In the genomic region with DNA sequence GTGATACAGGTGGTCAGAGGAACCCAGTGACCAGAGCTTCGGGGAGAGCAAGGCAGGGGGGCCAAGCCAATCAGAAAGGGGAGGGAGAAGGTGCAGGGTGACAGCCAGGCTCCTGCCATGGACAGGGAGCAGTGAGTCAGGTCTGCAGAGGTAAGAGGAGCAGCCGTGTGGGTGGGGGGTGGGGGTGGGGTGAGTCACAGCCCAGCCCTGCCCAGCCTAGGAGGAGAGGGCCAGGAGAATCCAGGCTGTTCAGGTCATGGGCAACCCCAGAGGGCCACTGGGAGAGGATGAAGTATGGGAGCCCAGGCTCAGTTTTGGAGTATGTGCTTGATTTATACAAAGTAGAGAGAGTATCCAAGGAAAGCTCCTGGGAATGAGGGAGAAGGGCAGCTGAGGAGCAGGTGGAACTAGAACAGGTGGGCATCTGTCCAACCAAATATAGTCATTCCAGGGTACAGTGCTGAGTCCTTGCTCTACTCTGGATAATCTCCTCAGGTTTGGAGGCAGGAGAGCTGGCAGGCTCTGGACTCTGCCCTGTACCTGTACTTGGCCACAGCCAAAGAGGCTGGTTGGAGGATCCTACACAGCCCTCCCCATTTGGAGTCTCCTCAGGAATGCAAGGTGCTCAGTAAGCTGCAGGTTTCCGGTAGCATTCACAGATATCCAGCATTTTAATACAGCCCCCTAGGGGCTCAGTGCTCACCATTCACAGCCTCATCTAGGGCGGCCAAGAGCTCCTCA, we compare ENCODE assay signal across 8 cellular contexts. TPM values are rescaled to one million over a fixed set of nuclear protein-coding genes. Genes with fewer than 3 reads are reported as not detected.
DNase-seq lines count a peak whose midpoint lies in the region; ATAC-seq and TF ChIP-seq lines count a peak whose summit lies in the region.

No MANE protein-coding gene starts in this region.

- H2BK12ac ChIP-seq in mesenchymal stem cell (ENCODE audit: low read length in 2 of 2), result no peak overlapping the region

- H3K9ac ChIP-seq in HUES64 (ENCODE audit: low read depth, low read length), result no peak overlapping the region
- H3K9ac ChIP-seq in mesenchymal stem cell (ENCODE audit: low read length), result peak overlapping the region; percentile 84

- H3K79me1 ChIP-seq in mesenchymal stem cell (replicated peaks; ENCODE audit: low read length, poor library complexity, severe bottlenecking), result peaks cover 8% of the 10 kb centered on the region

- TF ChIP-seq CTCF in astrocyte of the spinal cord (IDR thresholded peaks at IDR 0.05; ENCODE audit: low read depth, low read length), result no peak
- TF ChIP-seq CTCF in upper lobe of right lung (IDR thresholded peaks at IDR 0.05), result no peak

- H4K8ac ChIP-seq in mesenchymal stem cell (ENCODE audit: low read length), result no peak overlapping the region

- WGBS in HUES64, result 56% methylated on average over 4 of the region's 4 CpGs
- 63% methylated on average over 4 of the region's 4 CpGs for WGBS in mesenchymal stem cell

- H3K18ac ChIP-seq in mesenchymal stem cell (ENCODE audit: low read depth in 1 of 2, low read length in 2 of 2), result no peak overlapping the region

- H3K79me2 ChIP-seq in ACC112 (ENCODE audit: control insufficient read depth, insufficient read depth, low read length, unreplicated experiment), result no peaks in the 10 kb centered on the region

- H2BK5ac ChIP-seq in mesenchymal stem cell (ENCODE audit: low read depth, low read length, poor library complexity, severe bottlenecking), result no peak overlapping the region

- H2AK5ac ChIP-seq in mesenchymal stem cell (ENCODE audit: low read length, severe bottlenecking), result no peak overlapping the region

- H3K14ac ChIP-seq in mesenchymal stem cell (ENCODE audit: low read length in 2 of 2), result no peak overlapping the region

- no peak overlapping the region for H3K4ac ChIP-seq in mesenchymal stem cell (ENCODE audit: low read depth in 1 of 2, low read length in 2 of 2)

- H3K9me3 ChIP-seq in HUES64 (ENCODE audit: insufficient read depth, low read depth, low read length), result no peaks in the 10 kb centered on the region
- no peaks in the 10 kb centered on the region for H3K9me3 ChIP-seq in mesenchymal stem cell (ENCODE audit: control insufficient read depth, low read length)
- H3K9me3 ChIP-seq in upper lobe of right lung, result no peaks in the 10 kb centered on the region

- CTCF ChIA-PET in HEK293T (lab: Yijun Ruan, JAX), result interaction anchor here (0.6 to 5.9 kb wide), 15 partner anchors 8 to 175 kb away, joined by 3 to 174 read pairs (median 6); no protein-coding TSS in a partner anchor

- H3K27ac ChIP-seq in ACC112 (ENCODE audit: low read depth, low read length), result no peak overlapping the region
- H3K27ac ChIP-seq in HUES64 (ENCODE audit: low read depth, low read length), result no peak overlapping the region
- H3K27ac ChIP-seq in mesenchymal stem cell (ENCODE audit: low read length, poor library complexity, severe bottlenecking), result no peak overlapping the region
- no peak overlapping the region for H3K27ac ChIP-seq in upper lobe of right lung

- H3K4me1 ChIP-seq in ACC112 (ENCODE audit: control insufficient read depth, insufficient read depth, low read length, unreplicated experiment), result peaks cover 10% of the 10 kb centered on the region
- peaks cover 16% of the 10 kb centered on the region for H3K4me1 ChIP-seq in HUES64 (ENCODE audit: insufficient read depth, low read length)
- H3K4me1 ChIP-seq in mesenchymal stem cell (ENCODE audit: control insufficient read depth, insufficient read depth, low read depth, low read length), result peaks cover 19% of the 10 kb centered on the region
- H3K4me1 ChIP-seq in upper lobe of right lung, result peaks cover 52% of the 10 kb centered on the region

- no peak overlapping the region for H3K23ac ChIP-seq in mesenchymal stem cell (ENCODE audit: low read length in 2 of 2)

- DNase-seq in astrocyte of the spinal cord (ENCODE audit: low read depth, low spot score), result peak; percentile 42
- DNase-seq in mesenchymal stem cell, result no peak
- DNase-seq in upper lobe of right lung, result no peak
- no peak for DNase-seq in HEK293T (ENCODE audit: extremely low spot score)
- no peak for DNase-seq in retina

- ATAC-seq in upper lobe of right lung (peak; percentile 10), GM21737 (IDR thresholded peaks at IDR 0.05; ENCODE audit: unreplicated experiment) (no peak)

- H3K36me3 ChIP-seq in ACC112 (ENCODE audit: insufficient read depth, low read length) (no peaks in the 10 kb centered on the region), HUES64 (ENCODE audit: insufficient read depth, low read length) (peaks cover 4% of the 10 kb centered on the region; the same call in 1 of the 2 replicates), mesenchymal stem cell (ENCODE audit: control insufficient read depth in 1 of 2, insufficient read depth in 2 of 2, low read depth in 1 of 2, low read length in 2 of 2) (peaks cover 15 to 22% of the 10 kb centered on the region in 2 experiments), upper lobe of right lung (no peaks in the 10 kb centered on the region)

- H2BK120ac ChIP-seq in mesenchymal stem cell (ENCODE audit: low read depth, low read length), result no peak overlapping the region

- H3K4me3 ChIP-seq in ACC112 (ENCODE audit: low read depth, low read length) (peak overlapping the region; percentile 93), HUES64 (ENCODE audit: low read length) (peak overlapping the region; percentile 84; the same call in 1 of the 2 replicates), astrocyte of the spinal cord (ENCODE audit: low read depth, low read length) (peak overlapping the region; percentile 66), mesenchymal stem cell (ENCODE audit: insufficient read depth in 1 of 2, low read depth in 1 of 2, low read length in 2 of 2) (peak overlapping the region in 1 of 2 experiments; percentile 81), upper lobe of right lung (peak overlapping the region; percentile 90)

- H4K91ac ChIP-seq in mesenchymal stem cell (ENCODE audit: low read length), result no peak overlapping the region

- H2BK15ac ChIP-seq in mesenchymal stem cell (ENCODE audit: low read depth, poor library complexity, severe bottlenecking), result no peak overlapping the region

- H3K27me3 ChIP-seq in ACC112 (ENCODE audit: insufficient read depth, low read length) (no peaks in the 10 kb centered on the region), HUES64 (ENCODE audit: insufficient read depth, low read length) (peaks cover 15% of the 10 kb centered on the region), mesenchymal stem cell (ENCODE audit: control insufficient read depth in 1 of 2, insufficient read depth in 1 of 2, low read length in 2 of 2) (no peaks in the 10 kb centered on the region), upper lobe of right lung (no peaks in the 10 kb centered on the region)

- peak overlapping the region; percentile 79 for H3K4me2 ChIP-seq in mesenchymal stem cell (ENCODE audit: low read length, poor library complexity, severe bottlenecking)

- H2AFZ ChIP-seq in ACC112 (ENCODE audit: low read length, unreplicated experiment), result no peak overlapping the region
- no peak overlapping the region for H2AFZ ChIP-seq in mesenchymal stem cell (ENCODE audit: low read depth, low read length)

- POLR2A ChIA-PET in HEK293T (lab: Yijun Ruan, JAX), result interaction anchor here (0.9 to 5.5 kb wide), 11 partner anchors 8 to 101 kb away, joined by 3 to 117 read pairs (median 12); a partner anchor contains a TSS

- intact Hi-C loops in upper lobe of right lung (cut with DNase I), result loop anchor here (5.0 kb wide), 1 partner anchor 103 kb away; no protein-coding TSS in a partner anchor

- in situ Hi-C loops in astrocyte of the spinal cord (cut with HindIII; ENCODE audit: low sequenced_read_pairs), result no loop called here

TF ChIP-seq in HEK293T, 16 proteins besides CTCF, POLR2A, EP300 and RAD21:
- TF ChIP-seq FOXA1 (IDR thresholded peaks at IDR 0.05), result no peak
- no peak for TF ChIP-seq BHLHE40 (IDR thresholded peaks at IDR 0.05; ENCODE audit: borderline replicate concordance)
- no peak for TF ChIP-seq ELF4 (IDR thresholded peaks at IDR 0.05)
- no peak for TF ChIP-seq ZNF384 (IDR thresholded peaks at IDR 0.05)
- no peak for TF ChIP-seq LEF1 (IDR thresholded peaks at IDR 0.05; ENCODE audit: borderline replicate concordance)
- no peak for TF ChIP-seq L3MBTL2 (conservative IDR thresholded peaks at IDR 0.05)
- no peak for TF ChIP-seq FOXM1 (IDR thresholded peaks at IDR 0.05; ENCODE audit: borderline replicate concordance)
- TF ChIP-seq TARDBP (IDR thresholded peaks at IDR 0.05), result no peak
- TF ChIP-seq CTBP1 (IDR thresholded peaks at IDR 0.05; ENCODE audit: borderline replicate concordance), result no peak
- no peak for TF ChIP-seq FOXK2 (IDR thresholded peaks at IDR 0.05)
- TF ChIP-seq ARNT (IDR thresholded peaks at IDR 0.05), result no peak
- TF ChIP-seq NFRKB (IDR thresholded peaks at IDR 0.05), result no peak
- TF ChIP-seq, protein P1, sequence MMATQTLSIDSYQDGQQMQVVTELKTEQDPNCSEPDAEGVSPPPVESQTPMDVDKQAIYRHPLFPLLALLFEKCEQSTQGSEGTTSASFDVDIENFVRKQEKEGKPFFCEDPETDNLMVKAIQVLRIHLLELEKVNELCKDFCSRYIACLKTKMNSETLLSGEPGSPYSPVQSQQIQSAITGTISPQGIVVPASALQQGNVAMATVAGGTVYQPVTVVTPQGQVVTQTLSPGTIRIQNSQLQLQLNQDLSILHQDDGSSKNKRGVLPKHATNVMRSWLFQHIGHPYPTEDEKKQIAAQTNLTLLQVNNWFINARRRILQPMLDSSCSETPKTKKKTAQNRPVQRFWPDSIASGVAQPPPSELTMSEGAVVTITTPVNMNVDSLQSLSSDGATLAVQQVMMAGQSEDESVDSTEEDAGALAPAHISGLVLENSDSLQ (IDR thresholded peaks at IDR 0.05), result no peak
- TF ChIP-seq SP1 (IDR thresholded peaks at IDR 0.05), result no peak
- TF ChIP-seq HDGF (IDR thresholded peaks at IDR 0.05; ENCODE audit: borderline replicate concordance), result no peak
- TF ChIP-seq SUZ12 (IDR thresholded peaks at IDR 0.05), result no peak

RNA-seq across cellular contexts. Expression of a gene that starts 1.6 kb away (rescaled TPM):
- polyA plus RNA-seq in HUES64 (2013, experiment 1 of 2), result 1.6 TPM
- 2.0 TPM for polyA plus RNA-seq in HUES64 (2013, experiment 2 of 2)
- 5.8 TPM for polyA plus RNA-seq in mesenchymal stem cell (2013, experiment 1 of 2)
- 5.7 TPM for polyA plus RNA-seq in mesenchymal stem cell (2013, experiment 2 of 2)
- 44.3 TPM for total RNA-seq in upper lobe of right lung

RNA-seq across cellular contexts. Expression of a gene that starts 15.1 kb away (rescaled TPM):
- polyA plus RNA-seq in HUES64 (2013, experiment 1 of 2), result not detected
- polyA plus RNA-seq in HUES64 (2013, experiment 2 of 2), result not detected
- polyA plus RNA-seq in mesenchymal stem cell (2013, experiment 1 of 2), result not detected
- polyA plus RNA-seq in mesenchymal stem cell (2013, experiment 2 of 2), result not detected
- total RNA-seq in upper lobe of right lung, result 0.23 TPM

RNA-seq across cellular contexts. Expression of a gene that starts 42.0 kb away (rescaled TPM):
- polyA plus RNA-seq in HUES64 (2013, experiment 1 of 2), result 60.7 TPM
- 69.3 TPM for polyA plus RNA-seq in HUES64 (2013, experiment 2 of 2)
- 289 TPM for polyA plus RNA-seq in mesenchymal stem cell (2013, experiment 1 of 2)
- 256 TPM for polyA plus RNA-seq in mesenchymal stem cell (2013, experiment 2 of 2)
- total RNA-seq in upper lobe of right lung, result 54.0 TPM

RNA-seq across cellular contexts. Expression of a gene that starts 56.8 kb away (rescaled TPM):
- polyA plus RNA-seq in HUES64 (2013, experiment 1 of 2), result 62.6 TPM
- 64.2 TPM for polyA plus RNA-seq in HUES64 (2013, experiment 2 of 2)
- polyA plus RNA-seq in mesenchymal stem cell (2013, experiment 1 of 2), result 32.8 TPM
- polyA plus RNA-seq in mesenchymal stem cell (2013, experiment 2 of 2), result 31.5 TPM
- 120 TPM for total RNA-seq in upper lobe of right lung
